Comparison of ENCODE assay signal across 8 cellular contexts in genomic region chr2:218398437-218399390, GRCh38. TPM values are rescaled to one million over a fixed set of nuclear protein-coding genes. Genes with fewer than 3 reads are reported as not detected.
DNase-seq lines count a peak whose midpoint lies in the region; ATAC-seq, FAIRE-seq and TF ChIP-seq lines count a peak whose summit lies in the region.

No MANE protein-coding gene starts in this region.

- no peak overlapping the region for H3K14ac ChIP-seq in H9 (ENCODE audit: insufficient read depth, low read length)
- no peak overlapping the region for H3K14ac ChIP-seq in H1 (ENCODE audit: insufficient read length)

- H3T11ph ChIP-seq in H9 (ENCODE audit: low read length): no peak overlapping the region

- no peak overlapping the region for H3K27ac Mint-ChIP-seq in H9
- H3K27ac Mint-ChIP-seq in activated CD4-positive, alpha-beta memory T cell treated with anti-CD3 and anti-CD28 coated beads for 36 hours: peak overlapping the region; percentile 88
- peak overlapping the region; percentile 94 for H3K27ac Mint-ChIP-seq in memory B cell

- H3K4me3 Mint-ChIP-seq in H9 (peak overlapping the region; percentile 83 to 89), memory B cell (peak overlapping the region; percentile 74)
- H3K4me3 Mint-ChIP-seq in activated CD4-positive, alpha-beta memory T cell treated with anti-CD3 and anti-CD28 coated beads for 36 hours: peak overlapping the region; percentile 90

- H2BK12ac ChIP-seq in H9 (ENCODE audit: insufficient read length, low read depth, low read length): no peak overlapping the region
- peak overlapping the region; percentile 87; the same call in 1 of the 2 replicates for H2BK12ac ChIP-seq in H1 (ENCODE audit: low read depth, low read length)

- H2BK20ac ChIP-seq in H9 (ENCODE audit: low read depth, low read length, poor library complexity, severe bottlenecking): no peak overlapping the region
- no peak overlapping the region for H2BK20ac ChIP-seq in H1 (ENCODE audit: low read length)

- no peak overlapping the region for H4K5ac ChIP-seq in H9 (ENCODE audit: insufficient read length, low read depth, low read length)
- peak overlapping the region; percentile 22 for H4K5ac ChIP-seq in H1 (ENCODE audit: insufficient read length, low read depth, low read length)

- no peak overlapping the region for H4K8ac ChIP-seq in H9 (replicated peaks; ENCODE audit: insufficient read length, low read depth, low read length)
- peak overlapping the region; percentile 28; the same call in 1 of the 2 replicates for H4K8ac ChIP-seq in H1 (ENCODE audit: extremely low read depth, insufficient read depth, low read length)

- WGBS in H9 (ENCODE audit: extremely low coverage, insufficient read length, low lambda C conversion rate): no CpG with 5 or more reads among the region's 95 CpGs
- WGBS in H1 (ENCODE audit: extremely low coverage in 1 of 2, insufficient coverage in 1 of 2, insufficient read length in 1 of 2, insufficient replicate concordance in 2 of 2, low coverage in 1 of 2, low lambda C conversion rate in 2 of 2, missing lambda C conversion rate in 1 of 2), 2 experiments: 1% methylated on average over 41 of the region's 95 CpGs; no CpG with 5 or more reads in 1 of the 2 experiments

- POLR2A ChIA-PET in activated CD4-positive, alpha-beta memory T cell treated with anti-CD3 and anti-CD28 coated beads for 36 hours (lab: Charles Lee): interaction anchor here (1.7 kb wide), 1 partner anchor 112 kb away, joined by 10 read pairs; no protein-coding TSS in a partner anchor
- POLR2A ChIA-PET in H1 (lab: Charles Lee; ENCODE audit: partially characterized antibody): interaction anchor here (1.0 kb wide), 1 partner anchor 129 kb away, joined by 5 read pairs; the partner anchor contains the start of genes AAMP and PNKD

- no peak for TF ChIP-seq POLR2A in H1 (IDR thresholded peaks at IDR 0.05; ENCODE audit: control extremely low read depth in 1 of 2, low read depth in 2 of 2, low read length in 2 of 2)

- H3K23ac ChIP-seq in H9 (ENCODE audit: insufficient read length, low read depth, low read length) (no peak overlapping the region), H1 (ENCODE audit: insufficient read length) (no peak overlapping the region)

- intact Hi-C loops in activated CD4-positive, alpha-beta memory T cell treated with anti-CD3 and anti-CD28 coated beads for 36 hours (cut with micrococcal nuclease): loop anchor here (1.0 to 5.0 kb wide), 4 partner anchors 274 to 849 kb away; partner anchors contain the start of genes CNPPD1, GLB1L, RNF25 and STK16

- H3K79me1 ChIP-seq in H9 (ENCODE audit: insufficient read depth, low read depth, low read length, poor library complexity, severe bottlenecking) (no peaks in the 10 kb centered on the region), H1 (ENCODE audit: low read depth, low read length) (no peaks in the 10 kb centered on the region)

- H2BK15ac ChIP-seq in H9 (ENCODE audit: low read depth, low read length) (no peak overlapping the region), H1 (ENCODE audit: low read length) (peak overlapping the region; percentile 72; the same call in 1 of the 2 replicates)

- H2AFZ ChIP-seq in H9 (ENCODE audit: low read length): no peak overlapping the region
- H2AFZ ChIP-seq in H1 (ENCODE audit: low read length): no peak overlapping the region

- H3K4ac ChIP-seq in H9 (ENCODE audit: low read depth, low read length) (no peak overlapping the region), H1 (replicated peaks; ENCODE audit: insufficient read length, low read depth, low read length) (no peak overlapping the region)

- TF ChIP-seq CTCF in H9 (conservative IDR thresholded peaks at IDR 0.05): no peak
- no peak for TF ChIP-seq CTCF in H1 (IDR thresholded peaks at IDR 0.05; ENCODE audit: control extremely low read depth in 1 of 3, insufficient read depth in 1 of 3, low read depth in 1 of 3, low read length in 3 of 3)

- peak; percentile 0 for ATAC-seq in memory B cell (ENCODE audit: low read depth)

- H2BK5ac ChIP-seq in H9 (ENCODE audit: insufficient read length, low read length) (no peak overlapping the region), H1 (ENCODE audit: low read depth, low read length) (no peak overlapping the region)

- no peak overlapping the region for H2BK120ac ChIP-seq in H9 (ENCODE audit: low read depth, low read length, poor library complexity, severe bottlenecking)
- H2BK120ac ChIP-seq in H1 (replicated peaks; ENCODE audit: low read depth, low read length): peak overlapping the region; percentile 60

- DNase-seq in GM04504 (ENCODE audit: low read depth) (peak; percentile 48), H9 (peak; percentile 39), NCI-H1105 (lab: John Stamatoyannopoulos, UW) (peak; percentile 21), H1 (ENCODE audit: low read depth in 1 of 2, low spot score in 2 of 2) (peak in 1 of 2 experiments; percentile 69), memory B cell (ENCODE audit: low spot score in 2 of 2) (peak; percentile 32 to 59), NCI-H1694 (lab: John Stamatoyannopoulos, UW) (no peak)
- DNase-seq in activated CD4-positive, alpha-beta memory T cell treated with anti-CD3 and anti-CD28 coated beads for 36 hours: peak; percentile 82
- peak; percentile 75 for DNase-seq in stimulated activated CD8-positive, alpha-beta memory T cell treated with anti-CD3 and anti-CD28 coated beads, Interleukin-4, amount 100 ng/mL, for 48 hours

- H3K18ac ChIP-seq in H9 (ENCODE audit: insufficient read length, low read depth, low read length) (no peak overlapping the region), H1 (ENCODE audit: extremely low read depth, low read length) (peak overlapping the region; percentile 48)

- H4K20me1 ChIP-seq in H9 (ENCODE audit: control insufficient read depth, insufficient read depth, insufficient read length) (no peaks in the 10 kb centered on the region), H1 (replicated peaks in 1 of 2; ENCODE audit: control insufficient read depth in 1 of 2, insufficient read depth in 2 of 2, low read length in 2 of 2) (peaks cover 0 to 2% of the 10 kb centered on the region in 2 experiments)

- CTCF ChIA-PET in activated CD4-positive, alpha-beta memory T cell treated with anti-CD3 and anti-CD28 coated beads for 36 hours (lab: Charles Lee): no interaction called here
- CTCF ChIA-PET in H1 (lab: Charles Lee; ENCODE audit: partially characterized antibody): interaction anchor here (1.0 to 7.5 kb wide), 3 partner anchors 69 to 104 kb away, joined by 3 to 94 read pairs (median 8); partner anchors contain the start of gene TMBIM1

- H3K23me2 ChIP-seq in H9 (ENCODE audit: insufficient read length, low read depth, low read length, poor library complexity, severe bottlenecking) (peaks cover 34% of the 10 kb centered on the region), H1 (ENCODE audit: low read depth, low read length) (peaks cover 26% of the 10 kb centered on the region; the same call in 1 of the 2 replicates)

- H3K4me3 ChIP-seq in H1 (ENCODE audit: extremely low read depth in 1 of 4, insufficient read depth in 2 of 4, low read depth in 3 of 4, low read length in 4 of 4): peak overlapping the region; percentile 28 to 77 (median 45)

- H3K4me2 ChIP-seq in H9 (ENCODE audit: insufficient read depth, insufficient read length, low read length) (peak overlapping the region; percentile 93), H1 (ENCODE audit: insufficient read depth in 1 of 2, low read depth in 2 of 2, low read length in 2 of 2) (peak overlapping the region; percentile 82 to 84)

- H3K79me2 ChIP-seq in H9 (ENCODE audit: insufficient read depth, low read length): no peaks in the 10 kb centered on the region
- H3K79me2 ChIP-seq in H1 (ENCODE audit: control insufficient read depth in 1 of 2, insufficient read depth in 2 of 2, low read length in 2 of 2): no peaks in the 10 kb centered on the region

- H2AK5ac ChIP-seq in H9 (ENCODE audit: insufficient read length, low read length) (no peak overlapping the region), H1 (ENCODE audit: low read depth, low read length) (no peak overlapping the region)

- H4K91ac ChIP-seq in H9 (ENCODE audit: insufficient read length, low read depth, low read length) (no peak overlapping the region), H1 (replicated peaks; ENCODE audit: insufficient read length, low read length) (no peak overlapping the region)

- H3K9ac ChIP-seq in H9 (ENCODE audit: extremely low read depth, insufficient read length, low read length): no peak overlapping the region
- H3K9ac ChIP-seq in H1 (replicated peaks in 1 of 4; ENCODE audit: extremely low read depth in 1 of 4, low read depth in 3 of 4, low read length in 3 of 4): no peak overlapping the region

- H3K56ac ChIP-seq in H9 (ENCODE audit: insufficient read length, low read depth, low read length): no peak overlapping the region
- peak overlapping the region; percentile 55 for H3K56ac ChIP-seq in H1 (replicated peaks; ENCODE audit: insufficient read length, low read depth, low read length)

- H3K27me3 ChIP-seq in H9 (ENCODE audit: insufficient read depth, low read length) (peaks cover 20% of the 10 kb centered on the region), H1 (replicated peaks in 1 of 4; ENCODE audit: control insufficient read depth in 3 of 4, extremely low read depth in 1 of 4, insufficient read depth in 3 of 4, low read length in 3 of 4) (peaks cover 22 to 34% (median 31%) of the 10 kb centered on the region in 4 experiments)

- H3K4me1 Mint-ChIP-seq in H9 (peaks cover 23 to 37% of the 10 kb centered on the region in 2 experiments), memory B cell (peaks cover 26% of the 10 kb centered on the region)
- H3K4me1 Mint-ChIP-seq in activated CD4-positive, alpha-beta memory T cell treated with anti-CD3 and anti-CD28 coated beads for 36 hours (ENCODE audit: low read depth): peaks cover 48% of the 10 kb centered on the region

- TF ChIP-seq RAD21 in H1 (IDR thresholded peaks at IDR 0.05 in 1 of 2, conservative IDR thresholded peaks at IDR 0.05 in 1 of 2; ENCODE audit: low read depth in 2 of 2, low read length in 2 of 2): no peak

- H3K27me3 Mint-ChIP-seq in H9 (ENCODE audit: low read depth) (peaks cover 43% of the 10 kb centered on the region), memory B cell (no peaks in the 10 kb centered on the region)
- H3K27me3 Mint-ChIP-seq in activated CD4-positive, alpha-beta memory T cell treated with anti-CD3 and anti-CD28 coated beads for 36 hours: no peaks in the 10 kb centered on the region

- H3K27ac ChIP-seq in H9 (ENCODE audit: insufficient read length, low read depth, low read length) (no peak overlapping the region), H1 (ENCODE audit: low read depth, low read length) (no peak overlapping the region)

- TF ChIP-seq EP300 in H1 (IDR thresholded peaks at IDR 0.05; ENCODE audit: borderline replicate concordance in 1 of 2, low read depth in 2 of 2, low read length in 2 of 2): no peak

- H3K9me3 ChIP-seq in H9 (ENCODE audit: control insufficient read depth, low read depth, low read length): no peaks in the 10 kb centered on the region
- no peaks in the 10 kb centered on the region for H3K9me3 ChIP-seq in H1 (ENCODE audit: insufficient read depth in 2 of 2, low read depth in 1 of 2, low read length in 1 of 2)

- H3K9me3 Mint-ChIP-seq in H9: no peaks in the 10 kb centered on the region
- H3K9me3 Mint-ChIP-seq in activated CD4-positive, alpha-beta memory T cell treated with anti-CD3 and anti-CD28 coated beads for 36 hours: no peaks in the 10 kb centered on the region
- no peaks in the 10 kb centered on the region for H3K9me3 Mint-ChIP-seq in memory B cell

- H3K36me3 Mint-ChIP-seq in H9 (ENCODE audit: insufficient read depth in 1 of 3, low read depth in 3 of 3): peaks cover 0 to 14% (median 13%) of the 10 kb centered on the region in 3 experiments; a peak in 6 of 7 replicates
- peaks cover 9% of the 10 kb centered on the region for H3K36me3 Mint-ChIP-seq in activated CD4-positive, alpha-beta memory T cell treated with anti-CD3 and anti-CD28 coated beads for 36 hours
- H3K36me3 Mint-ChIP-seq in memory B cell: peaks cover 9% of the 10 kb centered on the region

- H3K36me3 ChIP-seq in H1 (ENCODE audit: control insufficient read depth in 2 of 4, insufficient read depth in 4 of 4, low read length in 3 of 4): peaks cover 0 to 7% (median 0%) of the 10 kb centered on the region in 4 experiments; a peak in 2 of 8 replicates

- H3K4me1 ChIP-seq in H9 (ENCODE audit: insufficient read depth, low read length) (no peaks in the 10 kb centered on the region; the same call in 1 of the 2 replicates), H1 (replicated peaks in 1 of 4; ENCODE audit: control insufficient read depth in 3 of 4, insufficient read depth in 4 of 4, low read length in 3 of 4) (peaks cover 0 to 37% (median 26%) of the 10 kb centered on the region in 4 experiments; a peak in 6 of 7 replicates)

- FAIRE-seq in H1 (lab: Jason Lieb, UNC): no peak

RNA-seq across cellular contexts. Expression of gene CTDSP1, which starts 1.0 kb away (rescaled TPM):
- total RNA-seq in H9 (2021): 52.3 and 56.6 TPM in 2 replicates
- total RNA-seq in activated CD4-positive, alpha-beta memory T cell treated with anti-CD3 and anti-CD28 coated beads for 36 hours: 10 to 100 TPM; 64.4 to 69.7 TPM
- 20.3 and 20.9 TPM in 2 replicates for total RNA-seq in H1 (2021; fragmentation: NEBNext Ultra II Directional; extraction: Animal tissue kit (Norgen Biotek cat#: 25700))
- polyA plus RNA-seq in H1 (2011; rRNA removed): 35.2 and 51.8 TPM in 2 replicates
- polyA plus RNA-seq in H1 (2011; cell fraction: cytosol; rRNA removed): 37.5 TPM
- polyA plus RNA-seq in H1 (2011; cell fraction: nucleus; rRNA removed): 41.5 TPM
- 26.6 to 32.0 TPM (median 28.6 TPM) in 4 replicates for polyA plus RNA-seq in H1 (2012, experiment 1 of 2)
- polyA plus RNA-seq in H1 (2012, experiment 2 of 2): 32.8 TPM
- 10.2 TPM for polyA plus RNA-seq in H1 (2013, experiment 1 of 2)
- 10.7 TPM for polyA plus RNA-seq in H1 (2013, experiment 2 of 2)
- polyA minus RNA-seq in H1 (2011; rRNA and poly(A)+ RNA removed): 29.1 and 46.5 TPM in 2 replicates
- 23.2 TPM for polyA minus RNA-seq in H1 (2011; cell fraction: cytosol; rRNA and poly(A)+ RNA removed)
- 25.6 TPM for polyA minus RNA-seq in H1 (2011; cell fraction: nucleus; rRNA and poly(A)+ RNA removed)

RNA-seq across cellular contexts. Expression of gene SLC11A1, which starts 16.6 kb away (rescaled TPM):
- 0.04 and 0.11 TPM in 2 replicates for total RNA-seq in H9 (2021)
- total RNA-seq in activated CD4-positive, alpha-beta memory T cell treated with anti-CD3 and anti-CD28 coated beads for 36 hours: under 1 TPM; 0.10 to 0.26 TPM
- total RNA-seq in H1 (2021; fragmentation: NEBNext Ultra II Directional; extraction: Animal tissue kit (Norgen Biotek cat#: 25700)): 0.21 and 0.43 TPM in 2 replicates
- polyA plus RNA-seq in H1 (2011; rRNA removed): 0.13 and 0.20 TPM in 2 replicates
- polyA plus RNA-seq in H1 (2011; cell fraction: cytosol; rRNA removed): 0.05 TPM
- 0.36 TPM for polyA plus RNA-seq in H1 (2011; cell fraction: nucleus; rRNA removed)
- polyA plus RNA-seq in H1 (2012, experiment 1 of 2): 0.07 to 0.27 TPM (median 0.08 TPM) in 3 of 4 replicates, not detected in the other
- polyA plus RNA-seq in H1 (2012, experiment 2 of 2): 0.07 TPM
- polyA plus RNA-seq in H1 (2013, experiment 1 of 2): 0.12 TPM
- 0.09 TPM for polyA plus RNA-seq in H1 (2013, experiment 2 of 2)
- 0.05 TPM in 1 of 2 replicates, not detected in the other for polyA minus RNA-seq in H1 (2011; rRNA and poly(A)+ RNA removed)
- polyA minus RNA-seq in H1 (2011; cell fraction: cytosol; rRNA and poly(A)+ RNA removed): not detected
- 1.3 TPM for polyA minus RNA-seq in H1 (2011; cell fraction: nucleus; rRNA and poly(A)+ RNA removed)

RNA-seq across cellular contexts. Expression of gene VIL1, which starts 20.2 kb away (rescaled TPM):
- total RNA-seq in H9 (2021): 4.0 and 4.2 TPM in 2 replicates
- total RNA-seq in activated CD4-positive, alpha-beta memory T cell treated with anti-CD3 and anti-CD28 coated beads for 36 hours: not detected
- 7.0 and 8.2 TPM in 2 replicates for total RNA-seq in H1 (2021; fragmentation: NEBNext Ultra II Directional; extraction: Animal tissue kit (Norgen Biotek cat#: 25700))
- polyA plus RNA-seq in H1 (2011; rRNA removed): 6.2 and 8.1 TPM in 2 replicates
- 5.8 TPM for polyA plus RNA-seq in H1 (2011; cell fraction: cytosol; rRNA removed)
- polyA plus RNA-seq in H1 (2011; cell fraction: nucleus; rRNA removed): 11.8 TPM
- polyA plus RNA-seq in H1 (2012, experiment 1 of 2): 4.1 to 7.0 TPM (median 5.3 TPM) in 4 replicates
- polyA plus RNA-seq in H1 (2012, experiment 2 of 2): 1.9 TPM
- 1.3 TPM for polyA plus RNA-seq in H1 (2013, experiment 1 of 2)
- polyA plus RNA-seq in H1 (2013, experiment 2 of 2): 1.2 TPM
- 11.3 and 14.8 TPM in 2 replicates for polyA minus RNA-seq in H1 (2011; rRNA and poly(A)+ RNA removed)
- 3.5 TPM for polyA minus RNA-seq in H1 (2011; cell fraction: cytosol; rRNA and poly(A)+ RNA removed)
- 6.6 TPM for polyA minus RNA-seq in H1 (2011; cell fraction: nucleus; rRNA and poly(A)+ RNA removed)

RNA-seq across cellular contexts. Expression of gene CATIP, which starts 42.1 kb away (rescaled TPM):
- total RNA-seq in H9 (2021): not detected in 2 replicates
- not detected for total RNA-seq in activated CD4-positive, alpha-beta memory T cell treated with anti-CD3 and anti-CD28 coated beads for 36 hours
- total RNA-seq in H1 (2021; fragmentation: NEBNext Ultra II Directional; extraction: Animal tissue kit (Norgen Biotek cat#: 25700)): not detected in 2 replicates
- not detected in 2 replicates for polyA plus RNA-seq in H1 (2011; rRNA removed)
- polyA plus RNA-seq in H1 (2011; cell fraction: cytosol; rRNA removed): 0.27 TPM
- polyA plus RNA-seq in H1 (2011; cell fraction: nucleus; rRNA removed): 0.87 TPM
- polyA plus RNA-seq in H1 (2012, experiment 1 of 2): 0.16 to 0.34 TPM in 2 of 4 replicates, not detected in the others
- polyA plus RNA-seq in H1 (2012, experiment 2 of 2): not detected
- not detected for polyA plus RNA-seq in H1 (2013, experiment 1 of 2)
- 0.07 TPM for polyA plus RNA-seq in H1 (2013, experiment 2 of 2)
- polyA minus RNA-seq in H1 (2011; rRNA and poly(A)+ RNA removed): 0.60 TPM in 1 of 2 replicates, not detected in the other
- not detected for polyA minus RNA-seq in H1 (2011; cell fraction: cytosol; rRNA and poly(A)+ RNA removed)
- not detected for polyA minus RNA-seq in H1 (2011; cell fraction: nucleus; rRNA and poly(A)+ RNA removed)

Comparison
In these comparisons a context has a peak if more than half of its experiments do, and no peak if none do; other contexts are left out.
1. H3K27ac Mint-ChIP-seq: peak in activated CD4-positive, alpha-beta memory T cell treated with anti-CD3 and anti-CD28 coated beads for 36 hours (single experiment) and memory B cell (single experiment); none in H9 (0 of 3).
2. Peak in every context shown above with its lines, with median percentiles within 50 percentile points of each other: H3K4me3 Mint-ChIP-seq.